ENCODE assay signal across 8 cellular contexts in the genomic region with DNA sequence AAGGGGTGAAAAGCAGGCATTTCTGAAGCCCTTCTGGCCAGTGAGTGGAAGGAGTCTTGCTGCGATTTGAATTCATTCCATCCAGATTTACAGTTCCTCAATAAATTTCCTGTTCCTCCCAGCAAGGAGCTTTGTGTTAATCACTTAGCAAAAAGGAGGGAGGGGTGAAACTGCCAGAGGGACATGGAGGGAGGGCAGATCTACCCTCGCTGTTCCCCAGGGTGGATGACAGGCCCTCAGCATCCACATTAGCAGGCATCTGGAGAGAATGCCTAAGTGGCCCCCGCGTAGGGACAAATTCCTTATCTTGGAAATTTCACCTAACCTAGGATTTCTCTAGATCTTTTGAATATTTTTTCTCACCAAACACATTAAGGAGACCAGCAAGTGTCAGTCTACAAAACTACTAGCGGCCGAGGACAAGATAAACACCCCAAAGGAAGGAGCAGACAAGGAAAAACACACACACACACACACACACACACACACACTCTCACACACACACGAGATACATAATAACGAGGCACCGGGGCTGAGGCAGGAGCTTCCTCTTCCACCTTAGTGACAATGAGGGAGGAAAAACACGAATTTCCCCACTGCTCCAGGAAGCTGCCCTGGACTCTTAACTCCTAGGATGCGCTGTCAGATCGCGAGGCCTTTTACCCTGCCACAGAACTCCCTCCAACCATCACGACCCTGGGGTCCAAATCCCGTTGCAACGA. TPM values are rescaled to one million over a fixed set of nuclear protein-coding genes. Genes with fewer than 3 reads are reported as not detected.
DNase-seq lines count a peak whose midpoint lies in the region; ATAC-seq, FAIRE-seq and TF ChIP-seq lines count a peak whose summit lies in the region.

No MANE protein-coding gene starts in this region.

- H3K4me1 Mint-ChIP-seq in activated CD8-positive, alpha-beta T cell treated with anti-CD3 and anti-CD28 coated beads, Interleukin-2, amount 10 ng/mL, durations not matched to agents 7 days and 5 days (ENCODE audit: low read depth): peaks cover 65% of the 10 kb centered on the region

- H2BK15ac ChIP-seq in IMR-90 (ENCODE audit: low read depth, low read length): no peak overlapping the region

- peaks cover 21 to 39% of the 10 kb centered on the region in 2 experiments for H3K79me1 ChIP-seq in IMR-90 (ENCODE audit: low read depth in 1 of 2, low read length in 2 of 2)

- peak overlapping the region; percentile 65; the same call in 1 of the 2 replicates for H2AK5ac ChIP-seq in IMR-90 (ENCODE audit: low read depth, low read length)

- no peak for FAIRE-seq in D721Med (lab: Jason Lieb, UNC)

- peaks cover 24% of the 10 kb centered on the region for H4K20me1 ChIP-seq in IMR-90 (ENCODE audit: insufficient read depth, low read length)

- H3K4me1 ChIP-seq in BE2C (peaks cover 13% of the 10 kb centered on the region), IMR-90 (ENCODE audit: control insufficient read depth, insufficient read depth, low read length) (peaks cover 4% of the 10 kb centered on the region), right cardiac atrium (ENCODE audit: control insufficient read depth, insufficient read depth, low read length) (peaks cover 3% of the 10 kb centered on the region), gastrocnemius medialis (peaks cover 23 to 25% of the 10 kb centered on the region in 2 donors)

- intact Hi-C loops in IMR-90 (cut with micrococcal nuclease) (loop anchor here (5.0 kb wide), 1 partner anchor 45 kb away; no protein-coding TSS in a partner anchor), right cardiac atrium (cut with DNase I) (no loop called here), gastrocnemius medialis (cut with DNase I; ENCODE audit: low total_unique reads) (loop anchor here (5.0 kb wide), 1 partner anchor 90 kb away; the partner anchor contains the start of gene ARHGEF11)

- H3K23ac ChIP-seq in IMR-90 (ENCODE audit: low read depth, low read length): peak overlapping the region; percentile 49; the same call in 1 of the 2 replicates

- H2AK9ac ChIP-seq in IMR-90 (replicated peaks; ENCODE audit: low read depth, low read length, poor library complexity): peak overlapping the region; percentile 95

- H3K4ac ChIP-seq in IMR-90 (ENCODE audit: low read depth, low read length): peak overlapping the region; percentile 93

- no peaks in the 10 kb centered on the region for H3K9me3 Mint-ChIP-seq in activated CD8-positive, alpha-beta T cell treated with anti-CD3 and anti-CD28 coated beads, Interleukin-2, amount 10 ng/mL, durations not matched to agents 7 days and 5 days (ENCODE audit: insufficient read depth)

- H2AFZ ChIP-seq in IMR-90 (replicated peaks; ENCODE audit: low read length, poor library complexity): peak overlapping the region; percentile 97

- TF ChIP-seq CTCF in BE2C (IDR thresholded peaks at IDR 0.05; ENCODE audit: low read depth, low read length): no peak
- TF ChIP-seq CTCF in IMR-90 (conservative IDR thresholded peaks at IDR 0.05; ENCODE audit: low read depth, low read length): no peak
- no peak for TF ChIP-seq CTCF in gastrocnemius medialis (IDR thresholded peaks at IDR 0.05 in 4 of 5, conservative IDR thresholded peaks at IDR 0.05 in 1 of 5)
- TF ChIP-seq CTCF in D721Med (IDR thresholded peaks at IDR 0.05; ENCODE audit: insufficient read depth, missing control alignments): no peak

- DNase-seq in BE2C (no peak), IMR-90 (peak; percentile 28), right cardiac atrium (peak in 1 of 3 donors; percentile 46), gastrocnemius medialis (no peak), D721Med (ENCODE audit: insufficient read length, low spot score) (no peak), NCI-H1436 treated with DMSO at 0.1 percent for 48 hours (lab: John Stamatoyannopoulos, UW) (no peak), SW480 (ENCODE audit: low spot score) (no peak)
- DNase-seq in activated CD8-positive, alpha-beta T cell treated with anti-CD3 and anti-CD28 coated beads, Interleukin-2, amount 10 ng/mL, durations not matched to agents 7 days and 5 days: peak; percentile 35

- TF ChIP-seq POLR2A in IMR-90 (IDR thresholded peaks at IDR 0.05; ENCODE audit: low read depth, low read length) (no peak), gastrocnemius medialis (IDR thresholded peaks at IDR 0.05) (no peak)

- peaks cover 55% of the 10 kb centered on the region for H3K36me3 Mint-ChIP-seq in activated CD8-positive, alpha-beta T cell treated with anti-CD3 and anti-CD28 coated beads, Interleukin-2, amount 10 ng/mL, durations not matched to agents 7 days and 5 days (ENCODE audit: low read depth)

- POLR2A ChIA-PET in IMR-90 (lab: Charles Lee; ENCODE audit: unreplicated experiment): no interaction called here
- POLR2A ChIA-PET in activated CD8-positive, alpha-beta T cell treated with anti-CD3 and anti-CD28 coated beads, Interleukin-2, amount 10 ng/mL, durations not matched to agents 7 days and 5 days (lab: Charles Lee): interaction anchor here (1.4 kb wide), 1 partner anchor 19 kb away, joined by 10 read pairs; no protein-coding TSS in a partner anchor

- H2BK5ac ChIP-seq in IMR-90 (ENCODE audit: low read depth, low read length, poor library complexity, severe bottlenecking): peak overlapping the region; percentile 41

- H3K27me3 Mint-ChIP-seq in activated CD8-positive, alpha-beta T cell treated with anti-CD3 and anti-CD28 coated beads, Interleukin-2, amount 10 ng/mL, durations not matched to agents 7 days and 5 days (ENCODE audit: low read depth): no peaks in the 10 kb centered on the region

- peak overlapping the region in 1 of 2 experiments; percentile 98; a peak in 1 of 4 replicates for H4K8ac ChIP-seq in IMR-90 (ENCODE audit: low read depth in 2 of 2, low read length in 2 of 2)

- TSS peak; percentile 56 for BruUV-seq in IMR-90 (replicated peaks; lab: Mats Ljungman, UMichigan)

- no CpG with 5 or more reads among the region's 16 CpGs for WGBS in IMR-90 (ENCODE audit: extremely low coverage in 2 of 2, insufficient read length in 1 of 2), 2 experiments
- 3% methylated on average over 16 of the region's 16 CpGs for WGBS in right cardiac atrium

- peak overlapping the region; percentile 38 for H3K14ac ChIP-seq in IMR-90 (replicated peaks; ENCODE audit: low read depth, low read length)

- H4K5ac ChIP-seq in IMR-90 (ENCODE audit: low read depth, low read length): no peak overlapping the region

- peak overlapping the region; percentile 77 for H3K27ac ChIP-seq in IMR-90 (ENCODE audit: insufficient read depth, low read length)
- peak overlapping the region; percentile 95 for H3K27ac ChIP-seq in right cardiac atrium (ENCODE audit: low read length)
- peak overlapping the region; percentile 93 to 96 (median 95) for H3K27ac ChIP-seq in gastrocnemius medialis

- ATAC-seq in IMR-90 (ENCODE audit: low read depth) (no peak; the same call in 1 of the 2 replicates), right cardiac atrium (peak in 1 of 2 donors; percentile 4), gastrocnemius medialis (no peak)
- no peak for ATAC-seq in activated CD8-positive, alpha-beta T cell treated with anti-CD3 and anti-CD28 coated beads, Interleukin-2, amount 10 ng/mL, durations not matched to agents 7 days and 5 days

- dilution Hi-C loops in IMR-90 (cut with HindIII; ENCODE audit: low sequenced_read_pairs, unreplicated experiment): no loop called here

- in situ Hi-C loops in IMR-90 (cut with MboI; ENCODE audit: low sequenced_read_pairs) (no loop called here), gastrocnemius medialis (cut with MboI; ENCODE audit: low sequenced_read_pairs in 4 of 4) (no loop called here)

- no peaks in the 10 kb centered on the region for H3K9me3 ChIP-seq in BE2C
- H3K9me3 ChIP-seq in IMR-90 (ENCODE audit: control insufficient read depth, insufficient read depth, low read length): no peaks in the 10 kb centered on the region
- no peaks in the 10 kb centered on the region for H3K9me3 ChIP-seq in right cardiac atrium (ENCODE audit: control insufficient read depth, low read length)
- no peaks in the 10 kb centered on the region for H3K9me3 ChIP-seq in gastrocnemius medialis

- peak overlapping the region; percentile 96 for H3K4me2 ChIP-seq in IMR-90 (ENCODE audit: low read depth, low read length)

- peak overlapping the region; percentile 95 for H3K4me3 ChIP-seq in BE2C (ENCODE audit: low read depth, low read length)
- peak overlapping the region; percentile 91 for H3K4me3 ChIP-seq in IMR-90 (ENCODE audit: insufficient read depth, low read depth, low read length)
- H3K4me3 ChIP-seq in right cardiac atrium (ENCODE audit: low read length): peak overlapping the region; percentile 63
- peak overlapping the region; percentile 93 to 100 (median 96) for H3K4me3 ChIP-seq in gastrocnemius medialis

- peak overlapping the region; percentile 95 for H3K4me3 Mint-ChIP-seq in activated CD8-positive, alpha-beta T cell treated with anti-CD3 and anti-CD28 coated beads, Interleukin-2, amount 10 ng/mL, durations not matched to agents 7 days and 5 days

- peaks cover 2% of the 10 kb centered on the region; the same call in 1 of the 2 replicates for H3K9me1 ChIP-seq in IMR-90 (ENCODE audit: insufficient read depth, low read length)

- H2BK120ac ChIP-seq in IMR-90 (ENCODE audit: low read depth, low read length): no peak overlapping the region

- H3K9ac ChIP-seq in IMR-90 (ENCODE audit: low read depth, low read length): peak overlapping the region; percentile 78

- peak overlapping the region; percentile 92 for H3K27ac Mint-ChIP-seq in activated CD8-positive, alpha-beta T cell treated with anti-CD3 and anti-CD28 coated beads, Interleukin-2, amount 10 ng/mL, durations not matched to agents 7 days and 5 days

- no peak for TF ChIP-seq RAD21 in IMR-90 (IDR thresholded peaks at IDR 0.05; ENCODE audit: low read length)

- no peak overlapping the region for H2BK20ac ChIP-seq in IMR-90 (ENCODE audit: low read depth, low read length)

- H3K36me3 ChIP-seq in BE2C: peaks cover 37% of the 10 kb centered on the region
- H3K36me3 ChIP-seq in IMR-90 (ENCODE audit: control insufficient read depth, insufficient read depth, low read length): peaks cover 24% of the 10 kb centered on the region
- H3K36me3 ChIP-seq in gastrocnemius medialis: peaks cover 0 to 39% of the 10 kb centered on the region in 2 donors

- no peak overlapping the region for H3K18ac ChIP-seq in IMR-90 (ENCODE audit: low read depth, low read length)

- peak overlapping the region; percentile 32; the same call in 1 of the 2 replicates for H3K56ac ChIP-seq in IMR-90 (ENCODE audit: extremely low read depth, insufficient read depth, low read length)

- H3K27me3 ChIP-seq in BE2C (no peaks in the 10 kb centered on the region), IMR-90 (ENCODE audit: control insufficient read depth, insufficient read depth, low read length) (no peaks in the 10 kb centered on the region), right cardiac atrium (ENCODE audit: control insufficient read depth, insufficient read depth) (no peaks in the 10 kb centered on the region), gastrocnemius medialis (no peaks in the 10 kb centered on the region)

- 0 out of 2 replicates have a peak overlapping the region, but pooled peaks have one; percentile 14 for H4K91ac ChIP-seq in IMR-90 (ENCODE audit: insufficient read depth, low read depth, low read length)

- CTCF ChIA-PET in IMR-90 (lab: Yijun Ruan, JAX): interaction anchor here (0.6 to 1.4 kb wide), 2 partner anchors 47 to 49 kb away, joined by 3 to 5 read pairs; no protein-coding TSS in a partner anchor
- CTCF ChIA-PET in activated CD8-positive, alpha-beta T cell treated with anti-CD3 and anti-CD28 coated beads, Interleukin-2, amount 10 ng/mL, durations not matched to agents 7 days and 5 days (lab: Charles Lee): interaction anchor here (1.4 to 6.6 kb wide), 4 partner anchors 9 to 47 kb away, joined by 4 to 64 read pairs (median 34); no protein-coding TSS in a partner anchor

RNA-seq across cellular contexts. Expression of gene ETV3, which starts 1.0 kb away (rescaled TPM):
- polyA plus RNA-seq in BE2C (2012; ENCODE audit: insufficient read depth, insufficient read length, low read depth): 32.5 TPM
- 14.7 and 21.1 TPM in 2 replicates for total RNA-seq in IMR-90 (2012; rRNA removed)
- polyA plus RNA-seq in IMR-90 (2012; rRNA removed): 6.4 and 6.8 TPM in 2 replicates
- 2.9 and 4.0 TPM in 2 replicates for polyA plus RNA-seq in IMR-90 (2012; cell fraction: cytosol; rRNA removed)
- polyA plus RNA-seq in IMR-90 (2012; cell fraction: nucleus; rRNA removed; ENCODE audit: low replicate concordance): 10.0 and 112 TPM in 2 replicates
- 10 to 100 TPM; 38.2 to 40.2 TPM for total RNA-seq in activated CD8-positive, alpha-beta T cell treated with anti-CD3 and anti-CD28 coated beads, Interleukin-2, amount 10 ng/mL, durations not matched to agents 7 days and 5 days
- total RNA-seq in right cardiac atrium: 10 to 100 TPM; 18.2 to 22.9 (median 19.1) TPM
- polyA plus RNA-seq in right cardiac atrium: 6.5 TPM
- total RNA-seq in gastrocnemius medialis: 10 to 100 TPM in 3 of 4 donors, 1 to 10 TPM in 1; 8.6 to 13.4 (median 11.4) TPM

RNA-seq across cellular contexts. Expression of gene ETV3L, which starts 37.6 kb away (rescaled TPM):
- not detected for polyA plus RNA-seq in BE2C (2012; ENCODE audit: insufficient read depth, insufficient read length, low read depth)
- total RNA-seq in IMR-90 (2012; rRNA removed) (not detected in 2 replicates), right cardiac atrium (not detected), gastrocnemius medialis (not detected)
- polyA plus RNA-seq in IMR-90 (2012; rRNA removed) (not detected in 2 replicates), right cardiac atrium (not detected)
- polyA plus RNA-seq in IMR-90 (2012; cell fraction: cytosol; rRNA removed): not detected in 2 replicates
- polyA plus RNA-seq in IMR-90 (2012; cell fraction: nucleus; rRNA removed; ENCODE audit: low replicate concordance): 0.03 and 0.10 TPM in 2 replicates
- total RNA-seq in activated CD8-positive, alpha-beta T cell treated with anti-CD3 and anti-CD28 coated beads, Interleukin-2, amount 10 ng/mL, durations not matched to agents 7 days and 5 days: not detected

Comparison
In these comparisons a context has a peak if more than half of its experiments do, and no peak if none do; other contexts are left out.
1. DNase-seq: peak in IMR-90 (single experiment) and activated CD8-positive, alpha-beta T cell treated with anti-CD3 and anti-CD28 coated beads, Interleukin-2, amount 10 ng/mL, durations not matched to agents 7 days and 5 days (single experiment); none in BE2C (single experiment), gastrocnemius medialis (0 of 2), D721Med (single experiment), NCI-H1436 treated with DMSO at 0.1 percent for 48 hours (single experiment) and SW480 (single experiment).
2. intact Hi-C loops: an anchor here in IMR-90 (5.0 kb wide) and gastrocnemius medialis (5.0 kb wide); none called in right cardiac atrium.
3. Peak in every context shown above with its lines, with median percentiles within 50 percentile points of each other: H3K4me3 ChIP-seq and H3K27ac ChIP-seq.